Comparison of ENCODE assay signal across 1 cellular context in the genomic region with DNA sequence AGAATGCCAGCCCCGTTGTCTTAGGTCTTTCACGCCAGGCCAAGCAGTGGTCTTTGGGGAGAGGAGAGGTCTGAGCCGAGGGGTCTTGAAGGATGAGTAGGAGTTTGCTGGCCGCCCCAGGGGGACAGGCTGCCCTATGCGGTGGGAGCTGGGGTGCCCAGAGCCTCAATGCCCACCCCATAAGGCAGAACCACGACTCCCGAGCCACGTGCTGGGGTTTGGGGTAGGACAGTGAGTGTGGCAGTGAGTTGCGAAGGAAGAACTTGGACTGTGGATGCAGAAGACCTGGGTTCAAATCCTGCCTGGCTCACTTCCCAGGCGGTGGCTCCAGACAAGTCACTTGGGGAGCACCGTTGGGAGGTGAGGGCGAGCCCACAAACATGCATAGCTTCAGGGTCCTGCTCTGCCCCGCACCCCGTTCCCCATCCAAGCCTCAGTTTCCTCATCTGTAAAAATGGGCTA.
TF ChIP-seq lines count a peak whose summit lies in the region.

No MANE protein-coding gene starts in this region.

TF ChIP-seq in A549, 52 proteins besides CTCF, POLR2A, EP300 and RAD21:
- TF ChIP-seq JUN (IDR thresholded peaks at IDR 0.05) (no peak), HEYL (CRISPR knock-in tag; IDR thresholded peaks at IDR 0.05) (no peak), FOXS1 (CRISPR knock-in tag; IDR thresholded peaks at IDR 0.05) (no peak), TFCP2L1 (CRISPR knock-in tag; IDR thresholded peaks at IDR 0.05) (no peak), HOXA7 (CRISPR knock-in tag; IDR thresholded peaks at IDR 0.05) (no peak), RFX5 (IDR thresholded peaks at IDR 0.05) (no peak), CHD2 (IDR thresholded peaks at IDR 0.05; ENCODE audit: low read length, partially characterized antibody) (no peak), JUNB (IDR thresholded peaks at IDR 0.05) (no peak), PHF8 (IDR thresholded peaks at IDR 0.05; ENCODE audit: borderline replicate concordance, low read depth) (no peak), KDM1A (IDR thresholded peaks at IDR 0.05; ENCODE audit: low read depth) (no peak), RARB (CRISPR knock-in tag; IDR thresholded peaks at IDR 0.05) (no peak), POLR2AphosphoS2 (conservative IDR thresholded peaks at IDR 0.05; ENCODE audit: low read length) (no peak), MAZ (IDR thresholded peaks at IDR 0.05; ENCODE audit: borderline replicate concordance, low read depth, low read length) (no peak), NR3C1 (IDR thresholded peaks at IDR 0.05) (no peak), KDM5A (IDR thresholded peaks at IDR 0.05) (no peak), SREBF2 (IDR thresholded peaks at IDR 0.05) (no peak)
- TF ChIP-seq, protein P1, sequence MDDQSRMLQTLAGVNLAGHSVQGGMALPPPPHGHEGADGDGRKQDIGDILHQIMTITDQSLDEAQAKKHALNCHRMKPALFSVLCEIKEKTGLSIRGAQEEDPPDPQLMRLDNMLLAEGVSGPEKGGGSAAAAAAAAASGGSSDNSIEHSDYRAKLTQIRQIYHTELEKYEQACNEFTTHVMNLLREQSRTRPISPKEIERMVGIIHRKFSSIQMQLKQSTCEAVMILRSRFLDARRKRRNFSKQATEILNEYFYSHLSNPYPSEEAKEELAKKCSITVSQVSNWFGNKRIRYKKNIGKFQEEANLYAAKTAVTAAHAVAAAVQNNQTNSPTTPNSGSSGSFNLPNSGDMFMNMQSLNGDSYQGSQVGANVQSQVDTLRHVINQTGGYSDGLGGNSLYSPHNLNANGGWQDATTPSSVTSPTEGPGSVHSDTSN (IDR thresholded peaks at IDR 0.05), result no peak
- TF ChIP-seq, protein P2, sequence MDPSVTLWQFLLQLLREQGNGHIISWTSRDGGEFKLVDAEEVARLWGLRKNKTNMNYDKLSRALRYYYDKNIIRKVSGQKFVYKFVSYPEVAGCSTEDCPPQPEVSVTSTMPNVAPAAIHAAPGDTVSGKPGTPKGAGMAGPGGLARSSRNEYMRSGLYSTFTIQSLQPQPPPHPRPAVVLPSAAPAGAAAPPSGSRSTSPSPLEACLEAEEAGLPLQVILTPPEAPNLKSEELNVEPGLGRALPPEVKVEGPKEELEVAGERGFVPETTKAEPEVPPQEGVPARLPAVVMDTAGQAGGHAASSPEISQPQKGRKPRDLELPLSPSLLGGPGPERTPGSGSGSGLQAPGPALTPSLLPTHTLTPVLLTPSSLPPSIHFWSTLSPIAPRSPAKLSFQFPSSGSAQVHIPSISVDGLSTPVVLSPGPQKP (IDR thresholded peaks at IDR 0.05; ENCODE audit: low read depth, low read length), result no peak
- TF ChIP-seq, protein P3, sequence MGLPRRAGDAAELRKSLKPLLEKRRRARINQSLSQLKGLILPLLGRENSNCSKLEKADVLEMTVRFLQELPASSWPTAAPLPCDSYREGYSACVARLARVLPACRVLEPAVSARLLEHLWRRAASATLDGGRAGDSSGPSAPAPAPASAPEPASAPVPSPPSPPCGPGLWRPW (IDR thresholded peaks at IDR 0.05), result no peak
- TF ChIP-seq, protein P4, sequence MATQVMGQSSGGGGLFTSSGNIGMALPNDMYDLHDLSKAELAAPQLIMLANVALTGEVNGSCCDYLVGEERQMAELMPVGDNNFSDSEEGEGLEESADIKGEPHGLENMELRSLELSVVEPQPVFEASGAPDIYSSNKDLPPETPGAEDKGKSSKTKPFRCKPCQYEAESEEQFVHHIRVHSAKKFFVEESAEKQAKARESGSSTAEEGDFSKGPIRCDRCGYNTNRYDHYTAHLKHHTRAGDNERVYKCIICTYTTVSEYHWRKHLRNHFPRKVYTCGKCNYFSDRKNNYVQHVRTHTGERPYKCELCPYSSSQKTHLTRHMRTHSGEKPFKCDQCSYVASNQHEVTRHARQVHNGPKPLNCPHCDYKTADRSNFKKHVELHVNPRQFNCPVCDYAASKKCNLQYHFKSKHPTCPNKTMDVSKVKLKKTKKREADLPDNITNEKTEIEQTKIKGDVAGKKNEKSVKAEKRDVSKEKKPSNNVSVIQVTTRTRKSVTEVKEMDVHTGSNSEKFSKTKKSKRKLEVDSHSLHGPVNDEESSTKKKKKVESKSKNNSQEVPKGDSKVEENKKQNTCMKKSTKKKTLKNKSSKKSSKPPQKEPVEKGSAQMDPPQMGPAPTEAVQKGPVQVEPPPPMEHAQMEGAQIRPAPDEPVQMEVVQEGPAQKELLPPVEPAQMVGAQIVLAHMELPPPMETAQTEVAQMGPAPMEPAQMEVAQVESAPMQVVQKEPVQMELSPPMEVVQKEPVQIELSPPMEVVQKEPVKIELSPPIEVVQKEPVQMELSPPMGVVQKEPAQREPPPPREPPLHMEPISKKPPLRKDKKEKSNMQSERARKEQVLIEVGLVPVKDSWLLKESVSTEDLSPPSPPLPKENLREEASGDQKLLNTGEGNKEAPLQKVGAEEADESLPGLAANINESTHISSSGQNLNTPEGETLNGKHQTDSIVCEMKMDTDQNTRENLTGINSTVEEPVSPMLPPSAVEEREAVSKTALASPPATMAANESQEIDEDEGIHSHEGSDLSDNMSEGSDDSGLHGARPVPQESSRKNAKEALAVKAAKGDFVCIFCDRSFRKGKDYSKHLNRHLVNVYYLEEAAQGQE (IDR thresholded peaks at IDR 0.05), result no peak
